31 cellular contexts compared by ENCODE assay signal in genomic region chr17:40680998-40681397, GRCh38. TPM values are rescaled to one million over a fixed set of nuclear protein-coding genes. Genes with fewer than 3 reads are reported as not detected.
"Had no signal": no experiment of that assay in that cellular context is flagged by ENCODE, and none has a peak within 500 bp of the region (broad histone marks: within the 10 kb centered on the region; RNA-seq: fewer than 3 reads in every experiment).

No MANE protein-coding gene starts in this region.

- H3K4me1 Mint-ChIP-seq: stimulated activated effector memory CD8-positive, alpha-beta T cell treated with anti-CD3 and anti-CD28 coated beads, Interleukin-12 subunit alpha, Interleukin-12 subunit beta, amount 100 ng/mL, for 72 hours; stimulated activated memory B cell treated with anti-CD40 and anti-IgM and Interleukin-4, amounts not matched to agents 10 μg/mL and 1 μg/mL and 100 μg/mL, for 72 hours had no signal

- ATAC-seq: stimulated activated effector memory CD8-positive, alpha-beta T cell treated with anti-CD3 and anti-CD28 coated beads, Interleukin-12 subunit alpha, Interleukin-12 subunit beta, amount 100 ng/mL, for 72 hours; stimulated activated memory B cell treated with anti-CD40 and anti-IgM and Interleukin-4, amounts not matched to agents 10 μg/mL and 1 μg/mL and 100 μg/mL, for 72 hours; stimulated activated naive B cell treated with anti-CD40 and anti-IgM and Interleukin-4, amounts not matched to agents 10 μg/mL and 1 μg/mL and 100 μg/mL, for 72 hours; stimulated activated naive CD8-positive, alpha-beta T cell treated with anti-CD3 and anti-CD28 coated beads, Interleukin-15, amount 100 ng/mL, for 72 hours; stimulated activated naive CD8-positive, alpha-beta T cell treated with anti-CD3 and anti-CD28 coated beads, Interleukin-15, Interleukin-2, amounts not matched to agents 100 U/mL and 50 U/mL, for 24 hours; upper lobe of right lung had no signal

- H3K4me3 ChIP-seq: stomach, suprapubic skin, testis, thoracic aorta, thyroid gland, tibial artery, tibial nerve, transverse colon, upper lobe of left lung, upper lobe of right lung, uterus, vagina had no signal

- H3K9me3 ChIP-seq: stomach, suprapubic skin, testis, thoracic aorta, thyroid gland, tibial artery, tibial nerve, transverse colon, upper lobe of left lung, upper lobe of right lung, uterus, vagina had no signal

- H3K27me3 ChIP-seq: testis, thyroid gland, upper lobe of left lung, uterus, vagina had no signal

- H3K4me3 Mint-ChIP-seq: stimulated activated effector memory CD8-positive, alpha-beta T cell treated with anti-CD3 and anti-CD28 coated beads, Interleukin-12 subunit alpha, Interleukin-12 subunit beta, amount 100 ng/mL, for 72 hours; stimulated activated memory B cell treated with anti-CD40 and anti-IgM and Interleukin-4, amounts not matched to agents 10 μg/mL and 1 μg/mL and 100 μg/mL, for 72 hours; stimulated activated naive B cell treated with anti-CD40 and anti-IgM and Interleukin-4, amounts not matched to agents 10 μg/mL and 1 μg/mL and 100 μg/mL, for 72 hours; stimulated activated naive CD8-positive, alpha-beta T cell treated with anti-CD3 and anti-CD28 coated beads, Interleukin-15, amount 100 ng/mL, for 72 hours; stimulated activated naive CD8-positive, alpha-beta T cell treated with anti-CD3 and anti-CD28 coated beads, Interleukin-15, Interleukin-2, amounts not matched to agents 100 ng/mL and 50 ng/mL, for 24 hours; type B pancreatic cell had no signal

- DNase-seq: stimulated activated CD4-positive, alpha-beta T cell treated with anti-CD3 and anti-CD28 coated beads, Interleukin-2, amount 100 ng/mL, for 48 hours; stimulated activated CD4-positive, alpha-beta T cell treated with anti-CD3 and anti-CD28 coated beads, Interleukin-4, amount 100 ng/mL, for 1 hour; stimulated activated CD4-positive, alpha-beta T cell treated with anti-CD3 and anti-CD28 coated beads, Interleukin-4, amount 100 ng/mL, for 24 hours; stimulated activated CD4-positive, alpha-beta T cell treated with anti-CD3 and anti-CD28 coated beads, Interleukin-4, amount 100 ng/mL, for 4 hours; stimulated activated CD8-positive, alpha-beta memory T cell treated with anti-CD3 and anti-CD28 coated beads, Interleukin-4, amount 100 ng/mL, for 48 hours; stimulated activated naive B cell treated with anti-CD40 and anti-IgM and Interleukin-4, amounts not matched to agents 10 μg/mL and 1 μg/mL and 100 μg/mL, for 72 hours; stimulated activated naive CD4-positive, alpha-beta T cell; stimulated activated naive CD4-positive, alpha-beta T cell treated with Interleukin-2 at 50 U/mL for 16 hours; stimulated activated naive CD8-positive, alpha-beta T cell treated with anti-CD3 and anti-CD28 coated beads, Interleukin-15, amount 100 ng/mL, for 72 hours; stimulated activated naive CD8-positive, alpha-beta T cell treated with anti-CD3 and anti-CD28 coated beads, Interleukin-15, Interleukin-2, amounts not matched to agents 100 U/mL and 50 U/mL, for 24 hours; stomach; substantia nigra; testis; thyroid gland; tibial artery; transverse colon; trophoblast cell; upper lobe of left lung; upper lobe of right lung; uterus had no signal

- H3K36me3 ChIP-seq: stomach, suprapubic skin, thoracic aorta, thyroid gland, tibial artery, tibial nerve, transverse colon, upper lobe of left lung, upper lobe of right lung, uterus, vagina had no signal

- H3K27ac Mint-ChIP-seq: stimulated activated effector memory CD8-positive, alpha-beta T cell treated with anti-CD3 and anti-CD28 coated beads, Interleukin-12 subunit alpha, Interleukin-12 subunit beta, amount 100 ng/mL, for 72 hours; stimulated activated memory B cell treated with anti-CD40 and anti-IgM and Interleukin-4, amounts not matched to agents 10 μg/mL and 1 μg/mL and 100 μg/mL, for 72 hours; stimulated activated naive B cell treated with anti-CD40 and anti-IgM and Interleukin-4, amounts not matched to agents 10 μg/mL and 1 μg/mL and 100 μg/mL, for 72 hours; stimulated activated naive CD8-positive, alpha-beta T cell treated with anti-CD3 and anti-CD28 coated beads, Interleukin-15, amount 100 ng/mL, for 72 hours; stimulated activated naive CD8-positive, alpha-beta T cell treated with anti-CD3 and anti-CD28 coated beads, Interleukin-15, Interleukin-2, amounts not matched to agents 100 ng/mL and 50 ng/mL, for 24 hours; type B pancreatic cell had no signal

- H3K27ac ChIP-seq: stomach, suprapubic skin, testis, thoracic aorta, thyroid gland, tibial artery, tibial nerve, transverse colon, upper lobe of left lung, upper lobe of right lung, uterus, vagina had no signal

- H3K4me1 ChIP-seq: stomach, suprapubic skin, testis, thyroid gland, tibial artery, tibial nerve, transverse colon, upper lobe of left lung, upper lobe of right lung, uterus, vagina had no signal

- FAIRE-seq: urothelium cell line had no signal

- H3K36me3 Mint-ChIP-seq: stimulated activated effector memory CD8-positive, alpha-beta T cell treated with anti-CD3 and anti-CD28 coated beads, Interleukin-12 subunit alpha, Interleukin-12 subunit beta, amount 100 ng/mL, for 72 hours; stimulated activated memory B cell treated with anti-CD40 and anti-IgM and Interleukin-4, amounts not matched to agents 10 μg/mL and 1 μg/mL and 100 μg/mL, for 72 hours; stimulated activated naive B cell treated with anti-CD40 and anti-IgM and Interleukin-4, amounts not matched to agents 10 μg/mL and 1 μg/mL and 100 μg/mL, for 72 hours; type B pancreatic cell had no signal

RNA-seq across cellular contexts. Expression of gene KRT222, which starts 16.0 kb away (rescaled TPM):
- total RNA-seq: vagina had no signal

RNA-seq across cellular contexts. Expression of gene KRT24, which starts 22.6 kb away (rescaled TPM):
- total RNA-seq: subcutaneous adipose tissue, suprapubic skin, temporal lobe, thoracic aorta, thyroid gland, upper lobe of left lung, upper lobe of right lung, uterus had no signal
